Comparison of ENCODE assay signal across 9 cellular contexts in the genomic region with DNA sequence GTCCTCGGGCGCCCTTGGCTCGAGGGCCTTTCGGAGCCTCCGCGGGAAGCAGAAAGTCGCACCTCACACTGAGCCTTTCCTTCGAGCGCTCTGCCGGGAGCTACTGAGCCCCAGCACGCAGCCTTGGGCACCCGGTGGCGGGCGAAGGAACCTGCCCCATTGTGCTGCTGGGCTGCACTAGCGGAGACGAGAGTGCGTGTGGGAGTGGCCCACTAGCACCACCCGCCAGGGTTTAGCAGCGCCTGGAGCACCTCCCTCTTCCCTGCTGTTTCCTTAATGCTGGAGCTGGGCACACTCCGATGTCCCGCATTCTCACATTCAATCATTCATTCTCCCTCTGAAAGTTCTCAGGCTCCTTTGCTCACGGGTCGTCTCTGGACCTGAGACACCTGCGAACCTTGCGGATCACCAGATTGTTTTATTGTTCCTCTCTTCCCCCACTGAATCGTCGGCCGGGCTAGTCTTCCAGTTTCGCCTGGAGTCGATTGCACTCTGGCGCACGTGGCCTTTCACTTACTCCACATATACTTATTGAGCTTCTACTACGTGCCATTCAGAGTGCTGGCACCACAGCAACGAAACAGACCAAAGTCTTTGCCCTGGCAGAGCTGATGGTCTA. TPM values are rescaled to one million over a fixed set of nuclear protein-coding genes. Genes with fewer than 3 reads are reported as not detected.
A peak's percentile ranks its signal among the peaks of the same experiment; 100 is the strongest.
DNase-seq lines count a peak whose midpoint lies in the region; ATAC-seq and TF ChIP-seq lines count a peak whose summit lies in the region.
"Had no signal": no experiment of that assay in that cellular context is flagged by ENCODE, and none has a peak within 500 bp of the region (broad histone marks: within the 10 kb centered on the region; RNA-seq: fewer than 3 reads in every experiment).

No MANE protein-coding gene starts in this region.

- H3K27me3 Mint-ChIP-seq in activated T-cell treated with anti-CD3 and anti-CD28 coated beads, Interleukin-2, amount 50 U/mL, for 4 hours (ENCODE audit: low read depth) = peaks cover 97% of the 10 kb centered on the region
- H3K27me3 Mint-ChIP-seq in glutamatergic neuron (ENCODE audit: unreplicated experiment) = peaks cover 59% of the 10 kb centered on the region
- peaks cover 100% of the 10 kb centered on the region for H3K27me3 Mint-ChIP-seq in stimulated activated memory B cell treated with anti-CD40 and anti-IgM and Interleukin-4, amounts not matched to agents 10 μg/mL and 1 μg/mL and 100 μg/mL, for 72 hours

- no peak for DNase-seq in activated T-cell treated with anti-CD3 and anti-CD28 coated beads, Interleukin-2, amount 50 U/mL, for 4 hours
- DNase-seq in activated T-cell treated with anti-CD3 and anti-CD28 coated beads for 4 hours (no peak), NB4 (ENCODE audit: low read depth) (peak; percentile 68), glutamatergic neuron (no peak)
- DNase-seq in stimulated activated CD8-positive, alpha-beta memory T cell treated with anti-CD3 and anti-CD28 coated beads, Interleukin-4, amount 100 ng/mL, for 48 hours = no peak
- DNase-seq in stimulated activated CD4-positive, alpha-beta T cell treated with anti-CD3 and anti-CD28 coated beads, Interleukin-4, amount 100 ng/mL, for 1 hour = no peak

- H3K36me3 Mint-ChIP-seq in activated T-cell treated with anti-CD3 and anti-CD28 coated beads, Interleukin-2, amount 50 U/mL, for 4 hours (ENCODE audit: insufficient read depth) = peaks cover 2% of the 10 kb centered on the region
- peaks cover 7% of the 10 kb centered on the region for H3K36me3 Mint-ChIP-seq in glutamatergic neuron (ENCODE audit: unreplicated experiment)
- H3K36me3 Mint-ChIP-seq in stimulated activated memory B cell treated with anti-CD40 and anti-IgM and Interleukin-4, amounts not matched to agents 10 μg/mL and 1 μg/mL and 100 μg/mL, for 72 hours = peaks cover 10% of the 10 kb centered on the region

- H3K4me3 Mint-ChIP-seq in activated T-cell treated with anti-CD3 and anti-CD28 coated beads, Interleukin-2, amount 50 U/mL, for 4 hours = no peak overlapping the region
- peak overlapping the region; percentile 79 for H3K4me3 Mint-ChIP-seq in glutamatergic neuron (ENCODE audit: unreplicated experiment)
- peak overlapping the region; percentile 25 for H3K4me3 Mint-ChIP-seq in stimulated activated memory B cell treated with anti-CD40 and anti-IgM and Interleukin-4, amounts not matched to agents 10 μg/mL and 1 μg/mL and 100 μg/mL, for 72 hours

- TF ChIP-seq POLR2A in NB4 (IDR thresholded peaks at IDR 0.05; ENCODE audit: extremely low read depth, insufficient read length) = no peak

- no peak overlapping the region for H3K27ac Mint-ChIP-seq in glutamatergic neuron (ENCODE audit: unreplicated experiment)
- no peak overlapping the region for H3K27ac Mint-ChIP-seq in stimulated activated memory B cell treated with anti-CD40 and anti-IgM and Interleukin-4, amounts not matched to agents 10 μg/mL and 1 μg/mL and 100 μg/mL, for 72 hours

- TF ChIP-seq CTCF in NB4 (IDR thresholded peaks at IDR 0.05; ENCODE audit: low read depth, low read length) (no peak), glutamatergic neuron (IDR thresholded peaks at IDR 0.05; ENCODE audit: partially characterized antibody, unreplicated experiment) (no peak)

- no peaks in the 10 kb centered on the region for H3K9me3 Mint-ChIP-seq in activated T-cell treated with anti-CD3 and anti-CD28 coated beads, Interleukin-2, amount 50 U/mL, for 4 hours
- H3K9me3 Mint-ChIP-seq in glutamatergic neuron (ENCODE audit: unreplicated experiment) = peaks cover 21% of the 10 kb centered on the region
- H3K9me3 Mint-ChIP-seq in stimulated activated memory B cell treated with anti-CD40 and anti-IgM and Interleukin-4, amounts not matched to agents 10 μg/mL and 1 μg/mL and 100 μg/mL, for 72 hours = peaks cover 7% of the 10 kb centered on the region

- peak; percentile 19 to 25 for ATAC-seq in activated T-cell treated with anti-CD3 and anti-CD28 coated beads, Interleukin-2, amount 50 U/mL, for 4 hours
- ATAC-seq in stimulated activated memory B cell treated with anti-CD40 and anti-IgM and Interleukin-4, amounts not matched to agents 10 μg/mL and 1 μg/mL and 100 μg/mL, for 72 hours = no peak
- no peak for ATAC-seq in HG02763 (IDR thresholded peaks at IDR 0.05; ENCODE audit: unreplicated experiment)

- H3K4me1 Mint-ChIP-seq in activated T-cell treated with anti-CD3 and anti-CD28 coated beads, Interleukin-2, amount 50 U/mL, for 4 hours (ENCODE audit: low read depth) = peaks cover 30% of the 10 kb centered on the region
- H3K4me1 Mint-ChIP-seq in glutamatergic neuron (ENCODE audit: low read depth, unreplicated experiment) = peaks cover 22% of the 10 kb centered on the region
- peaks cover 46% of the 10 kb centered on the region for H3K4me1 Mint-ChIP-seq in stimulated activated memory B cell treated with anti-CD40 and anti-IgM and Interleukin-4, amounts not matched to agents 10 μg/mL and 1 μg/mL and 100 μg/mL, for 72 hours

- no peak overlapping the region for H3K4me3 ChIP-seq in NB4 (ENCODE audit: low read depth, low read length)

RNA-seq across cellular contexts. Expression of gene PAX3, which starts 8.4 kb away (rescaled TPM):
- total RNA-seq in activated T-cell treated with anti-CD3 and anti-CD28 coated beads, Interleukin-2, amount 50 U/mL, for 4 hours = not detected
- total RNA-seq in glutamatergic neuron (ENCODE audit: unreplicated experiment) = 31.2 TPM
- total RNA-seq: glomerular endothelial cell had no signal

Comparison
In these comparisons a context has a peak if more than half of its experiments do, and no peak if none do; other contexts are left out.
1. ATAC-seq: peak in activated T-cell treated with anti-CD3 and anti-CD28 coated beads, Interleukin-2, amount 50 U/mL, for 4 hours (2 of 2); none in stimulated activated memory B cell treated with anti-CD40 and anti-IgM and Interleukin-4, amounts not matched to agents 10 μg/mL and 1 μg/mL and 100 μg/mL, for 72 hours (single experiment) and HG02763 (single experiment).
2. RNA of gene PAX3, which starts 8.4 kb away (total RNA-seq): 31.2 TPM in glutamatergic neuron (single experiment); not detected in activated T-cell treated with anti-CD3 and anti-CD28 coated beads, Interleukin-2, amount 50 U/mL, for 4 hours; every median in the first group is over 10 times any median in the second.